Comparison of ENCODE assay signal across 8 cellular contexts in genomic region chr15:78620839-78621421, GRCh38. TPM values are rescaled to one million over a fixed set of nuclear protein-coding genes. Genes with fewer than 3 reads are reported as not detected.
A peak's percentile ranks its signal among the peaks of the same experiment; 100 is the strongest.
DNase-seq lines count a peak whose midpoint lies in the region; TF ChIP-seq lines count a peak whose summit lies in the region.

TSS of gene CHRNA3 (minus strand) at chr15:78620996. CDS start at chr15:78620794, 202 bp downstream.

- H3K4me1 ChIP-seq in adrenal gland (replicated peaks in 1 of 2), result peaks cover 0 to 11% of the 10 kb centered on the region in 2 donors
- H3K4me1 ChIP-seq in mesodermal cell (ENCODE audit: control insufficient read depth, insufficient read depth, low read length, poor library complexity, severe bottlenecking), result no peaks in the 10 kb centered on the region
- H3K4me1 ChIP-seq in thymus (ENCODE audit: control insufficient read depth, insufficient read depth, low read length), result peaks cover 43% of the 10 kb centered on the region

- H3K4me3 ChIP-seq in adrenal gland (peak within 1 kb of the TSS in 1 of 4 donors; percentile 49), mesodermal cell (ENCODE audit: extremely low read depth, insufficient read depth, low read length, poor library complexity, severe bottlenecking) (peak within 1 kb of the TSS; percentile 48), thymus (ENCODE audit: low read length) (peak within 1 kb of the TSS; percentile 87)

- peaks cover 15% of the 10 kb centered on the region for H3K4me1 Mint-ChIP-seq in activated naive CD4-positive, alpha-beta T cell treated with anti-CD3 and anti-CD28 coated beads, Interleukin-2, amount 50 U/mL, for 24 hours

- no peaks in the 10 kb centered on the region for H3K36me3 Mint-ChIP-seq in activated naive CD4-positive, alpha-beta T cell treated with anti-CD3 and anti-CD28 coated beads, Interleukin-2, amount 50 U/mL, for 24 hours

- H3K9me3 Mint-ChIP-seq in activated naive CD4-positive, alpha-beta T cell treated with anti-CD3 and anti-CD28 coated beads, Interleukin-2, amount 50 U/mL, for 24 hours, result no peaks in the 10 kb centered on the region

- DNase-seq in activated naive CD4-positive, alpha-beta T cell (lab: John Stamatoyannopoulos, UW), result no peak
- peak in 2 of 7 donors; percentile 13 to 49 for DNase-seq in adrenal gland
- DNase-seq in GM20000 (ENCODE audit: low spot score), result no peak
- no peak for DNase-seq in activated CD4-positive, CD25-positive, alpha-beta regulatory T cell (lab: John Stamatoyannopoulos, UW)
- no peak for DNase-seq in RWPE1 (ENCODE audit: low spot score)

- WGBS in adrenal gland, 4 donors, result 3 to 17% (median 8%) methylated on average over 12 to 61 of the region's 61 CpGs
- 6 to 18% methylated on average over 14 to 28 of the region's 61 CpGs for WGBS in mesodermal cell (ENCODE audit: insufficient coverage in 2 of 2), 2 experiments
- 5% methylated on average over 61 of the region's 61 CpGs for WGBS in thymus

- H3K27ac ChIP-seq in adrenal gland (peak within 1 kb of the TSS in 1 of 5 donors; percentile 69), mesodermal cell (ENCODE audit: low read depth, low read length, severe bottlenecking) (no peak within 1 kb of the TSS), thymus (ENCODE audit: low read depth) (peak within 1 kb of the TSS; percentile 80), RWPE1 (no peak within 1 kb of the TSS)

- H3K27me3 ChIP-seq in adrenal gland (peaks cover 28% of the 10 kb centered on the region), thymus (ENCODE audit: control insufficient read depth, insufficient read depth) (no peaks in the 10 kb centered on the region)

- CTCF ChIA-PET in RWPE1 (lab: Yijun Ruan, JAX), result interaction anchor here (2.1 kb wide), 1 partner anchor 18 kb away, joined by 5 read pairs; no protein-coding TSS in a partner anchor

- POLR2A ChIA-PET in RWPE1 (lab: Yijun Ruan, JAX; ENCODE audit: low non-redundant PET), result no interaction called here

- no peak for TF ChIP-seq CTCF in adrenal gland (IDR thresholded peaks at IDR 0.05)
- no peak for TF ChIP-seq CTCF in GM20000 (IDR thresholded peaks at IDR 0.05; ENCODE audit: extremely low read depth, missing control alignments)
- TF ChIP-seq CTCF in RWPE1 (conservative IDR thresholded peaks at IDR 0.05; ENCODE audit: low read depth), result no peak

- H3K27ac Mint-ChIP-seq in activated naive CD4-positive, alpha-beta T cell treated with anti-CD3 and anti-CD28 coated beads, Interleukin-2, amount 50 U/mL, for 24 hours, result no peak within 1 kb of the TSS

- H3K27me3 Mint-ChIP-seq in activated naive CD4-positive, alpha-beta T cell treated with anti-CD3 and anti-CD28 coated beads, Interleukin-2, amount 50 U/mL, for 24 hours, result peaks cover 33% of the 10 kb centered on the region

- H3K9me3 ChIP-seq in adrenal gland (replicated peaks in 1 of 3) (no peaks in the 10 kb centered on the region), mesodermal cell (ENCODE audit: control insufficient read depth, low read length) (no peaks in the 10 kb centered on the region), thymus (ENCODE audit: control insufficient read depth) (no peaks in the 10 kb centered on the region)

- H3K4me3 Mint-ChIP-seq in activated naive CD4-positive, alpha-beta T cell treated with anti-CD3 and anti-CD28 coated beads, Interleukin-2, amount 50 U/mL, for 24 hours, result peak within 1 kb of the TSS; percentile 12

- H3K36me3 ChIP-seq in adrenal gland (replicated peaks in 1 of 2), result no peaks in the 10 kb centered on the region
- H3K36me3 ChIP-seq in mesodermal cell (ENCODE audit: control insufficient read depth, insufficient read depth, low read length), result no peaks in the 10 kb centered on the region
- peaks cover 23% of the 10 kb centered on the region for H3K36me3 ChIP-seq in thymus (ENCODE audit: control insufficient read depth, insufficient read depth)

- intact Hi-C loops in adrenal gland (cut with DNase I), result no loop called here

- TF ChIP-seq POLR2A in adrenal gland (IDR thresholded peaks at IDR 0.05), result peak in 1 of 2 donors; percentile 7

RNA-seq across cellular contexts. Expression of gene CHRNA3, which starts in this region (rescaled TPM):
- 10 to 100 TPM in 3 of 8 donors, 1 to 10 TPM in 2, under 1 TPM in 3; 0.43 to 62.6 (median 3.1) TPM for total RNA-seq in adrenal gland
- polyA plus RNA-seq in adrenal gland (10 to 100 TPM; 16.1 to 57.1 (median 40.7) TPM), thymus (48.3 TPM)
- 0.96 TPM for polyA plus RNA-seq in mesodermal cell (2013, experiment 1 of 2)
- polyA plus RNA-seq in mesodermal cell (2013, experiment 2 of 2), result 0.81 TPM
